8 cellular contexts compared by ENCODE assay signal in the genomic region with DNA sequence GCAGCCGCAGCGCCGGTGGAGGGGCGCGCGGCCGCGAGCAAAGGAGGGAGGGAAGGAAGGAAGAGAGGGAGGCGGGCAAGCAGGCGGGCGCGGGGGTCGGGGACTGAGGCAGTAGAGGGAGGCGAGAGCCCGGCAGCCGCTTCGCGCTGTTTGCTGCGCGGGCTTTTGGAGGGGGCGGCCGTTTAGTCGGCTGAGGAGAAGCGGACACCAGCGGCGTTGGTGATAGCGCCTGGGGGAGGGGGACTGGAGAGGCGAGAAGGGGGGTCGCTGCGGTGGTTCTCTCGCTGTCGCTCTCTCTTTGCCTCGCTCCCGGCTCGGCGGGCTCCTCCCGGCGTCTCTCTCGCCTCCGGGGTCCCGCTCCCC. TPM values are rescaled to one million over a fixed set of nuclear protein-coding genes. Genes with fewer than 3 reads are reported as not detected.
DNase-seq lines count a peak whose midpoint lies in the region; ATAC-seq and TF ChIP-seq lines count a peak whose summit lies in the region.

Gene HS2ST1, plus strand, starts transcription at position 1 of the 363 bp plus-strand sequence.

- H3K27ac ChIP-seq in gastroesophageal sphincter, result peak within 1 kb of the TSS; percentile 90 to 97 (median 93)
- peak within 1 kb of the TSS; percentile 99 for H3K27ac ChIP-seq in rectal smooth muscle tissue (ENCODE audit: low read depth, low read length)

- peak within 1 kb of the TSS; percentile 99 for H3K9ac ChIP-seq in rectal smooth muscle tissue (ENCODE audit: low read length)

- H3K9me3 ChIP-seq in gastroesophageal sphincter, result no peaks in the 10 kb centered on the region

- DNase-seq in KG1 (lab: John Stamatoyannopoulos, UW) (no peak), amniotic stem cell (lab: John Stamatoyannopoulos, UW) (no peak)
- DNase-seq in stimulated activated CD4-positive, alpha-beta T cell treated with anti-CD3 and anti-CD28 coated beads, Interleukin-1b, Interleukin-23, amount 100 ng/mL, for 48 hours, result no peak

- no peak for TF ChIP-seq CTCF in gastroesophageal sphincter (IDR thresholded peaks at IDR 0.05)

- no peak for TF ChIP-seq EP300 in gastroesophageal sphincter (IDR thresholded peaks at IDR 0.05)

- peak; percentile 57 for ATAC-seq in GM18505 (IDR thresholded peaks at IDR 0.05; ENCODE audit: unreplicated experiment)
- peak; percentile 31 for ATAC-seq in gastroesophageal sphincter
- ATAC-seq in HG02938 (IDR thresholded peaks at IDR 0.05; ENCODE audit: unreplicated experiment), result no peak

- TF ChIP-seq POLR2A in GM18505 (IDR thresholded peaks at IDR 0.05; ENCODE audit: borderline replicate concordance, extremely low read depth, insufficient read depth, insufficient read length), result peak; percentile 73
- TF ChIP-seq POLR2A in Raji (IDR thresholded peaks at IDR 0.05; ENCODE audit: insufficient read depth, low read depth, low read length), result peak; percentile 64
- peak in 1 of 2 donors; percentile 54 for TF ChIP-seq POLR2A in gastroesophageal sphincter (IDR thresholded peaks at IDR 0.05)

- H3K27me3 ChIP-seq in gastroesophageal sphincter (no peaks in the 10 kb centered on the region), rectal smooth muscle tissue (ENCODE audit: control insufficient read depth, insufficient read depth, low read length) (no peaks in the 10 kb centered on the region)

- 1% methylated on average over 15 to 28 of the region's 41 CpGs for WGBS in gastroesophageal sphincter (ENCODE audit: low coverage in 1 of 2), 2 donors

- peaks cover 0 to 9% of the 10 kb centered on the region in 2 donors for H3K36me3 ChIP-seq in gastroesophageal sphincter
- peaks cover 4% of the 10 kb centered on the region for H3K36me3 ChIP-seq in rectal smooth muscle tissue (ENCODE audit: control insufficient read depth, insufficient read depth, low read length)

- H3K4me1 ChIP-seq in gastroesophageal sphincter (peaks cover 6 to 50% (median 16%) of the 10 kb centered on the region in 3 donors), rectal smooth muscle tissue (ENCODE audit: control insufficient read depth, insufficient read depth, low read length) (peaks cover 4% of the 10 kb centered on the region)

- H3K4me3 ChIP-seq in gastroesophageal sphincter (peak within 1 kb of the TSS; percentile 82 to 94), rectal smooth muscle tissue (ENCODE audit: low read length) (peak within 1 kb of the TSS; percentile 100)

RNA-seq across cellular contexts. Expression of gene HS2ST1, which starts in this region (rescaled TPM):
- 10 to 100 TPM; 10.3 to 17.0 (median 11.7) TPM for total RNA-seq in gastroesophageal sphincter
